In the genomic region with DNA sequence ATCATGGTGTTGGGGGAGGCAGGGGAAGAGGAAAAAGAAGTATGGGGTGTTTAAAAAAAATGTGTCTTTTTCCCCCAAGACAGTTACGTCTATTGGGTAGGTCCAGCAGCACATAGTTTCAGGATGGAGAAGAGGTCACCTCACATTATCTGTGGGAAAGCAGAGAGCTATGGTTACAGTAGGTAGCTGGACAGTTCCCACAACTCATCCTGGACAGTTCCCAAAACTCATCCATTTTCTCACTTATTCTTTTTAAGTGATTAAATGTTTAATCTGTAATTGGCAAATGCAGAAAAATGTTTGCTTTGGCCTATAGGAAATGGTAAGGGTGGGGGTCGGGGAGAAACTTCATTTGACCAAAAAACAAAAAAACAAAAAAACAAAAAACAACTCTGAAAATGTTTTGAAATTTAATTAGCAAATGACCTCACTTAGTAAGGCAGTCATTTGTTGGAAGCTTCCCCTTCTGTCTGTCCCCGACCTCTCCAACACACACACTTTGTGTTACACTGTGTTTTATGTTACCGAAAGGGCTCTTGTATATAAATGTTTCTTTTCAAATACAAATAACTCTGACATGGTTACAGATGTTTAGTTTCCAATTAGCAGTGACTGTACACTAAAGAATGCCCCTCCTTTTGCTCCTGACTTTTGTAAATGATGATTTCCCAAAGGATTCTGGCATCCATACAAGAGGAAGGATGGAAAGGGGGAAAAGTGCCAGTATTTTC, we compare ENCODE assay signal across 10 cellular contexts.
DNase-seq lines count a peak whose midpoint lies in the region; ATAC-seq and TF ChIP-seq lines count a peak whose summit lies in the region.
"Had no signal": no experiment of that assay in that cellular context is flagged by ENCODE, and none has a peak within 500 bp of the region (broad histone marks: within the 10 kb centered on the region; RNA-seq: fewer than 3 reads in every experiment).

No MANE protein-coding gene starts in this region.

- no peaks in the 10 kb centered on the region for H3K9me3 ChIP-seq in esophagus squamous epithelium

- intact Hi-C loops in esophagus squamous epithelium (cut with DNase I) = no loop called here

- H3K27me3 ChIP-seq in esophagus squamous epithelium = no peaks in the 10 kb centered on the region

- no peak overlapping the region for H3K27ac Mint-ChIP-seq in progenitor cell of endocrine pancreas
- H3K27ac Mint-ChIP-seq: stimulated activated naive B cell treated with anti-CD40 and anti-IgM and Interleukin-4, amounts not matched to agents 10 μg/mL and 1 μg/mL and 100 μg/mL, for 72 hours had no signal

- no peak overlapping the region for H3K4me3 ChIP-seq in esophagus squamous epithelium
- H3K4me3 ChIP-seq: skin epidermis had no signal

- H3K27ac ChIP-seq in esophagus squamous epithelium = peak overlapping the region in 3 of 4 donors; percentile 72 to 83 (median 80)

- TF ChIP-seq CTCF in esophagus squamous epithelium (IDR thresholded peaks at IDR 0.05) = no peak
- no peak for TF ChIP-seq CTCF in progenitor cell of endocrine pancreas (IDR thresholded peaks at IDR 0.05; ENCODE audit: unreplicated experiment)

- peaks cover 15% of the 10 kb centered on the region for H3K4me1 Mint-ChIP-seq in progenitor cell of endocrine pancreas (ENCODE audit: low read depth)

- peaks cover 5% of the 10 kb centered on the region for H3K36me3 Mint-ChIP-seq in progenitor cell of endocrine pancreas (ENCODE audit: insufficient read depth)

- no peak for TF ChIP-seq POLR2A in esophagus squamous epithelium (IDR thresholded peaks at IDR 0.05)

- peaks cover 0 to 10% (median 0%) of the 10 kb centered on the region in 3 donors for H3K36me3 ChIP-seq in esophagus squamous epithelium

- WGBS in esophagus squamous epithelium, 2 donors = 38 to 39% methylated on average over 4 of the region's 4 CpGs

- ATAC-seq in GM21786 (IDR thresholded peaks at IDR 0.05; ENCODE audit: unreplicated experiment) (no peak), esophagus mucosa (no peak)
- ATAC-seq: stimulated activated naive B cell treated with anti-CD40 and anti-IgM and Interleukin-4, amounts not matched to agents 10 μg/mL and 1 μg/mL and 100 μg/mL, for 72 hours had no signal

- H3K27me3 Mint-ChIP-seq in progenitor cell of endocrine pancreas = peaks cover 7% of the 10 kb centered on the region
- H3K27me3 Mint-ChIP-seq: stimulated activated naive B cell treated with anti-CD40 and anti-IgM and Interleukin-4, amounts not matched to agents 10 μg/mL and 1 μg/mL and 100 μg/mL, for 72 hours had no signal

- peak; percentile 47 for DNase-seq in AG20443 (ENCODE audit: low spot score)
- DNase-seq in NCI-H446 (lab: John Stamatoyannopoulos, UW) = peak; percentile 45 to 52
- no peak for DNase-seq in esophagus squamous epithelium (lab: John Stamatoyannopoulos, UW)
- peak; percentile 39 for DNase-seq in myocyte (ENCODE audit: low read depth)
- no peak for DNase-seq in progenitor cell of endocrine pancreas (ENCODE audit: low spot score, unreplicated experiment)
- no peak for DNase-seq in HK-2 (ENCODE audit: unreplicated experiment)
- DNase-seq: stimulated activated naive B cell treated with anti-CD40 and anti-IgM and Interleukin-4, amounts not matched to agents 10 μg/mL and 1 μg/mL and 100 μg/mL, for 72 hours had no signal

- H3K4me1 ChIP-seq in esophagus squamous epithelium = peaks cover 9 to 93% (median 18%) of the 10 kb centered on the region in 3 donors

- no peaks in the 10 kb centered on the region for H3K9me3 Mint-ChIP-seq in progenitor cell of endocrine pancreas (ENCODE audit: low read depth)
- H3K9me3 Mint-ChIP-seq: stimulated activated naive B cell treated with anti-CD40 and anti-IgM and Interleukin-4, amounts not matched to agents 10 μg/mL and 1 μg/mL and 100 μg/mL, for 72 hours had no signal

- H3K4me3 Mint-ChIP-seq in progenitor cell of endocrine pancreas (ENCODE audit: low read depth) = no peak overlapping the region
- H3K4me3 Mint-ChIP-seq: stimulated activated naive B cell treated with anti-CD40 and anti-IgM and Interleukin-4, amounts not matched to agents 10 μg/mL and 1 μg/mL and 100 μg/mL, for 72 hours had no signal

Comparison
In these comparisons a context has a peak if more than half of its experiments do, and no peak if none do; other contexts are left out.
1. DNase-seq: peak in AG20443 (single experiment), NCI-H446 (2 of 2) and myocyte (single experiment); none in esophagus squamous epithelium (single experiment), progenitor cell of endocrine pancreas (single experiment) and HK-2 (single experiment).